11 cellular contexts compared by ENCODE assay signal in the genomic region with DNA sequence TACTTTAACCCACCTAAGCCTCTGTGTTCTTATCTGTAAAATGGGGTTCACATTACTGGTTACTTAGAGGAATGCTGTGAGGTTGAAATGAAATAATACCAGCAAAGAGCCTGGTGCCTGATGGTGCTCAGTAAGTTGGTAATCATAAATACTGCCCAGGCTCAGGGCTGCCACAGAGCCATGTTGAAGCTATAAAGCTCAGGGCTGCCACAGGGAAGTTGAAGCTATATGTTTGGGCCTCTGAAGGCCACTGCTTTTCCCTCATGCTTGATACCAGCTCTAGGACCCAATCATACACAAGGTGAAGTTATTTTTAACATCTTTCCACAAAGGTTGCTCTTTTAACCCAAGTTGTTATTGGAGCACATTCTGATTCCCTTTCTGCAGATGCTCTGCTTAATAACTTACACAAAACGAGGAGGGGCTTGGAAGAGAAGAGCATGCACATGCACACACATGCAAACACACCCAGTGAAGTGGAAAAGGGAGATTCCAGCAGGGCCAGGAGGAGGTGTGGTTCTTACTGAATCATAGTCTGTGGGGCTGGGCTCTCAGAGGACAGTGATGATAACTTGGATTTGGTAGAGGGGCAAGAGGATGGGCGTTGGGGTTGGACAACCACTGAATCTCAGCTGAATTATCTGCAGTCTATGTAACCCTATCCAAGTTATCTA. TPM values are rescaled to one million over a fixed set of nuclear protein-coding genes. Genes with fewer than 3 reads are reported as not detected.
A peak's percentile ranks its signal among the peaks of the same experiment; 100 is the strongest.
DNase-seq lines count a peak whose midpoint lies in the region; ATAC-seq, FAIRE-seq and TF ChIP-seq lines count a peak whose summit lies in the region.
"Had no signal": no experiment of that assay in that cellular context is flagged by ENCODE, and none has a peak within 500 bp of the region (broad histone marks: within the 10 kb centered on the region; RNA-seq: fewer than 3 reads in every experiment).

No MANE protein-coding gene starts in this region.

- H3K36me3 ChIP-seq in GM06990 (ENCODE audit: control insufficient read depth, insufficient read depth, low read length) (peaks cover 35% of the 10 kb centered on the region), endodermal cell (ENCODE audit: control insufficient read depth, insufficient read depth, low read length) (no peaks in the 10 kb centered on the region)

- H3K4me3 Mint-ChIP-seq in endodermal cell = no peak overlapping the region
- H3K4me3 Mint-ChIP-seq: CD4-positive, alpha-beta T cell; H9 had no signal

- no peaks in the 10 kb centered on the region for H3K4me1 ChIP-seq in endodermal cell (ENCODE audit: control insufficient read depth, insufficient read depth, low read length)

- ATAC-seq in HG03045 (IDR thresholded peaks at IDR 0.05; ENCODE audit: unreplicated experiment) = peak; percentile 69
- no peak for ATAC-seq in activated naive CD4-positive, alpha-beta T cell treated with anti-CD3 and anti-CD28 coated beads, Interleukin-2, amount 50 U/mL, for 72 hours

- H3K4me1 Mint-ChIP-seq in endodermal cell = peaks cover 8% of the 10 kb centered on the region
- H3K4me1 Mint-ChIP-seq: H9 had no signal

- H3K27me3 Mint-ChIP-seq in endodermal cell (ENCODE audit: insufficient read depth) = no peaks in the 10 kb centered on the region
- H3K27me3 Mint-ChIP-seq: CD4-positive, alpha-beta T cell had no signal

- H3K9me3 ChIP-seq in endodermal cell (ENCODE audit: control insufficient read depth, low read length) = no peaks in the 10 kb centered on the region

- H3K27ac Mint-ChIP-seq in endodermal cell = no peak overlapping the region
- no peak overlapping the region for H3K27ac Mint-ChIP-seq in activated naive CD4-positive, alpha-beta T cell treated with anti-CD3 and anti-CD28 coated beads, Interleukin-2, amount 50 U/mL, for 72 hours
- H3K27ac Mint-ChIP-seq: CD4-positive, alpha-beta T cell; H9 had no signal

- TF ChIP-seq CTCF in GM06990 (IDR thresholded peaks at IDR 0.05; ENCODE audit: insufficient read depth, low read length, poor library complexity, severe bottlenecking) (no peak), endodermal cell (conservative IDR thresholded peaks at IDR 0.05) (no peak)

- FAIRE-seq in GM19239 (lab: Jason Lieb, UNC) = peak; percentile 96

- no peak overlapping the region for H3K27ac ChIP-seq in endodermal cell (ENCODE audit: low read depth, low read length)

- peaks cover 12% of the 10 kb centered on the region for H3K36me3 Mint-ChIP-seq in endodermal cell (ENCODE audit: low read depth)
- H3K36me3 Mint-ChIP-seq in activated naive CD4-positive, alpha-beta T cell treated with anti-CD3 and anti-CD28 coated beads, Interleukin-2, amount 50 U/mL, for 72 hours = peaks cover 16 to 44% of the 10 kb centered on the region in 2 donors

- WGBS in endodermal cell (ENCODE audit: insufficient coverage in 1 of 2, insufficient read length in 1 of 2), 2 experiments = 100% methylated on average over 2 of the region's 2 CpGs; no CpG with 5 or more reads in 1 of the 2 experiments

- H3K9me3 Mint-ChIP-seq in endodermal cell = no peaks in the 10 kb centered on the region
- no peaks in the 10 kb centered on the region for H3K9me3 Mint-ChIP-seq in activated naive CD4-positive, alpha-beta T cell treated with anti-CD3 and anti-CD28 coated beads, Interleukin-2, amount 50 U/mL, for 72 hours
- H3K9me3 Mint-ChIP-seq: CD4-positive, alpha-beta T cell; H9 had no signal

- H3K9ac ChIP-seq in endodermal cell (ENCODE audit: extremely low read depth, low read length, poor library complexity, severe bottlenecking) = no peak overlapping the region

- H3K4me3 ChIP-seq in GM06990 (replicated peaks; ENCODE audit: low read depth, low read length) = no peak overlapping the region
- no peak overlapping the region for H3K4me3 ChIP-seq in endodermal cell (ENCODE audit: low read length)

- H3K27me3 ChIP-seq in GM06990 (replicated peaks; ENCODE audit: control insufficient read depth, insufficient read depth, low read length) = no peaks in the 10 kb centered on the region
- no peaks in the 10 kb centered on the region for H3K27me3 ChIP-seq in endodermal cell (ENCODE audit: control insufficient read depth, insufficient read depth, low read length, poor library complexity, severe bottlenecking)

- DNase-seq in GM06990 (ENCODE audit: extremely low read depth, insufficient read length) (peak; percentile 39), GM19239 (ENCODE audit: insufficient read length, low spot score) (no peak), astrocyte of the hippocampus (ENCODE audit: low read depth, low spot score) (peak; percentile 38), endodermal cell (no peak), AG08396 (ENCODE audit: low spot score) (no peak), inferior parietal cortex (ENCODE audit: extremely low spot score) (no peak)
- no peak for DNase-seq in activated naive CD4-positive, alpha-beta T cell treated with anti-CD3 and anti-CD28 coated beads, Interleukin-2, amount 50 U/mL, for 72 hours (ENCODE audit: low spot score in 2 of 2)
- DNase-seq: CD4-positive, alpha-beta T cell; H9; T1000 had no signal

RNA-seq across cellular contexts. Expression of gene PARP14, which starts 17.4 kb away (rescaled TPM):
- 10 to 100 TPM; 16.4 to 19.1 TPM for total RNA-seq in endodermal cell
- polyA plus RNA-seq in endodermal cell (2013, experiment 1 of 2) = 3.8 TPM
- 3.4 TPM for polyA plus RNA-seq in endodermal cell (2013, experiment 2 of 2)
- total RNA-seq in activated naive CD4-positive, alpha-beta T cell treated with anti-CD3 and anti-CD28 coated beads, Interleukin-2, amount 50 U/mL, for 72 hours = 10 to 100 TPM; 56.0 to 69.3 TPM

Comparison
In these comparisons a context has a peak if more than half of its experiments do, and no peak if none do; other contexts are left out.
1. DNase-seq: peak in GM06990 (single experiment) and astrocyte of the hippocampus (single experiment); none in GM19239 (single experiment), endodermal cell (single experiment), AG08396 (single experiment), inferior parietal cortex (single experiment) and activated naive CD4-positive, alpha-beta T cell treated with anti-CD3 and anti-CD28 coated beads, Interleukin-2, amount 50 U/mL, for 72 hours (0 of 2).